In the genomic region with DNA sequence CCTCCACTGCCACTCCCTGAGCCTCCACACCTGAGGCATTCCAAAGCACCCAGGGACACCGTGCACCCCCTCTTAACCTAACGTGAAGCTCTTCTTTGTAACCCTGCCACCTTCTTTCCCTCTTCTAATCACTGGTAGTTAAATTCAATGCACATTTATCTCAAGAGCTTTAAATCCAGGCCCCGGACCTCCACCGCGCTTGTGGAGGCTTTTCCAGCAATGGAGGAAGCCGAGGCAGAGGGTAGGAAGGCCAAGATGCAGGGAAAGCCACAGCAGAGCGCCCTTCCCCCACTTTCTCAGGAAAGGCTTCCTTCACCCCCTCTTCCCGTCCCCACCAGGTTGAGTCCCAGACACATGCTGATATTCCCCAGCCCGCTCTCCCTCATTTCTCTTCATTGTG, we compare ENCODE assay signal across 1 cellular context.
TF ChIP-seq lines count a peak whose summit lies in the region.

No MANE protein-coding gene starts in this region.

TF ChIP-seq in IMR-90, 13 proteins besides CTCF, POLR2A, EP300 and RAD21:
- TF ChIP-seq RCOR1 (IDR thresholded peaks at IDR 0.05; ENCODE audit: insufficient replicate concordance, low read length) (no peak), BHLHE40 (IDR thresholded peaks at IDR 0.05; ENCODE audit: low read depth, low read length) (no peak), USF2 (IDR thresholded peaks at IDR 0.05; ENCODE audit: low read depth, low read length) (no peak), CHD1 (IDR thresholded peaks at IDR 0.05; ENCODE audit: low read depth, low read length) (no peak), RFX5 (IDR thresholded peaks at IDR 0.05; ENCODE audit: low read depth, low read length) (no peak), SMC3 (IDR thresholded peaks at IDR 0.05; ENCODE audit: low read depth, low read length) (no peak), MAZ (IDR thresholded peaks at IDR 0.05; ENCODE audit: borderline replicate concordance, low read depth, low read length) (no peak), ELK1 (IDR thresholded peaks at IDR 0.05; ENCODE audit: borderline replicate concordance, low read depth, low read length) (no peak), FOS (IDR thresholded peaks at IDR 0.05; ENCODE audit: low read depth, low read length) (no peak), CEBPB (IDR thresholded peaks at IDR 0.05; ENCODE audit: low read depth, low read length) (no peak), MAFK (IDR thresholded peaks at IDR 0.05; ENCODE audit: low read depth, low read length) (no peak), NFE2L2 (IDR thresholded peaks at IDR 0.05; ENCODE audit: low read depth, low read length) (no peak), MXI1 (IDR thresholded peaks at IDR 0.05; ENCODE audit: borderline replicate concordance, low read depth, low read length) (no peak)
